Comparison of ENCODE assay signal across 1 cellular context in the genomic region with DNA sequence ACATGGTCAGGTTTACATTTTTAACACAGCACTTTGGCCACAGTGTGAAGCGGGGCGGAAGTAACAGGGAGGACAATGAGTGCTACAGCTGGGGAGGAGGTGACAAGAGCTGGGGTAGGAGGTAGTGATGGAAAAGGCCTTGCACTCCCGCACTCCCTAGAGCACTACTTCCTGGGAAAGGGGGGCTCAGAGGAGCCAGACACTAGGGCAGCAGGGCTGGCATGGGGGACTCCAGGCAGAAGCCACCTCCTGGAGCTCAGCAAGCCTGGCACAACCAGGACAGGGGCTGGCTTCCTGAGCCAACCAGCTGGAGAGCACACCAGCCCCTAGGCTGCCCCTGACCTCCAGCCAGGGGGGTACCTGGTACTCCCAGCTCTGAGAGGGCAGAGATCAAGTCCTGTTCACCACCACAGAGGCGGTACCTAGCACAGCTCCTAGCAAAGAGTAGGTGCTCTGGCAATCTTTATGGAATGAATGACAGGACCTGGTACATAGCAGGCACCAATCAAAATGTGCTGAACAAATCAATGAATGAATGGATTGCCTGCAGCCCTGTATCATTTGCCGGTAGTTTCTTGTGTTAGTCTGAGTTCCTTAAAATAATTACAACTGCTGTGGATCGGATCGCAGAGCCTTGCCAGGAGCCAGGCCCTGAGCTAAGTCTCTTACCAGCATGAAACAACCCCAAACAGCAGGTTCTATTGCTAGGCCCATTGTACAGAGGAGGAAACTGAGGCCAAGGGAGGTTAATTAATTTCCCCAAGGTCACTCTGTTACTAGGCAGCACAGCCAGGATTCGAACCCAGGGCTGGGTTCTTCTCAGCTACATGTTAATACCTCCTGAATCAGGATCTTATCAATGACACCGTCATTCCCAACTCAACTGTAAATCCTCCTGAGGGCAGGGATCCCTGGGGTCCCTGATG.
A peak's percentile ranks its signal among the peaks of the same experiment; 100 is the strongest.
TF ChIP-seq lines count a peak whose summit lies in the region.

No MANE protein-coding gene starts in this region.

TF ChIP-seq in HepG2, 621 proteins besides CTCF, POLR2A, EP300 and RAD21 (continued from another document and continues in another):
- TF ChIP-seq ZBTB8A (CRISPR knock-in tag; IDR thresholded peaks at IDR 0.05; ENCODE audit: borderline replicate concordance, low read depth) = no peak
- TF ChIP-seq NR1H2 (CRISPR knock-in tag; IDR thresholded peaks at IDR 0.05; ENCODE audit: borderline replicate concordance, low read depth) = no peak
- no peak for TF ChIP-seq ZNF326 (CRISPR knock-in tag; IDR thresholded peaks at IDR 0.05; ENCODE audit: borderline replicate concordance)
- peak; percentile 24; the same call in 1 of the 2 replicates for TF ChIP-seq FOXC1 (CRISPR knock-in tag; IDR thresholded peaks at IDR 0.05; ENCODE audit: borderline replicate concordance)
- no peak for TF ChIP-seq BRF2 (CRISPR knock-in tag; IDR thresholded peaks at IDR 0.05)
- TF ChIP-seq ZSCAN31 (CRISPR knock-in tag; IDR thresholded peaks at IDR 0.05; ENCODE audit: low read depth) = peak; percentile 61
- no peak for TF ChIP-seq NFRKB (IDR thresholded peaks at IDR 0.05)
- no peak for TF ChIP-seq ZNF484 (CRISPR knock-in tag; IDR thresholded peaks at IDR 0.05; ENCODE audit: borderline replicate concordance, low read depth)
- TF ChIP-seq ZBTB49 (CRISPR knock-in tag; IDR thresholded peaks at IDR 0.05; ENCODE audit: borderline replicate concordance) = no peak
- TF ChIP-seq, protein P1, sequence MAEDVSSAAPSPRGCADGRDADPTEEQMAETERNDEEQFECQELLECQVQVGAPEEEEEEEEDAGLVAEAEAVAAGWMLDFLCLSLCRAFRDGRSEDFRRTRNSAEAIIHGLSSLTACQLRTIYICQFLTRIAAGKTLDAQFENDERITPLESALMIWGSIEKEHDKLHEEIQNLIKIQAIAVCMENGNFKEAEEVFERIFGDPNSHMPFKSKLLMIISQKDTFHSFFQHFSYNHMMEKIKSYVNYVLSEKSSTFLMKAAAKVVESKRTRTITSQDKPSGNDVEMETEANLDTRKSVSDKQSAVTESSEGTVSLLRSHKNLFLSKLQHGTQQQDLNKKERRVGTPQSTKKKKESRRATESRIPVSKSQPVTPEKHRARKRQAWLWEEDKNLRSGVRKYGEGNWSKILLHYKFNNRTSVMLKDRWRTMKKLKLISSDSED (CRISPR knock-in tag; IDR thresholded peaks at IDR 0.05) = no peak
- no peak for TF ChIP-seq POLR2AphosphoS5 (IDR thresholded peaks at IDR 0.05; ENCODE audit: low read depth, low read length)
- no peak for TF ChIP-seq ARNT (IDR thresholded peaks at IDR 0.05)
- TF ChIP-seq, protein P2, sequence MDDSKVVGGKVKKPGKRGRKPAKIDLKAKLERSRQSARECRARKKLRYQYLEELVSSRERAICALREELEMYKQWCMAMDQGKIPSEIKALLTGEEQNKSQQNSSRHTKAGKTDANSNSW (CRISPR knock-in tag; IDR thresholded peaks at IDR 0.05; ENCODE audit: borderline replicate concordance) = no peak
- TF ChIP-seq HDAC2 (CRISPR knock-in tag; IDR thresholded peaks at IDR 0.05) = peak; percentile 50
- no peak for TF ChIP-seq ZNF382 (CRISPR knock-in tag; IDR thresholded peaks at IDR 0.05; ENCODE audit: borderline replicate concordance)
- TF ChIP-seq, protein P3, sequence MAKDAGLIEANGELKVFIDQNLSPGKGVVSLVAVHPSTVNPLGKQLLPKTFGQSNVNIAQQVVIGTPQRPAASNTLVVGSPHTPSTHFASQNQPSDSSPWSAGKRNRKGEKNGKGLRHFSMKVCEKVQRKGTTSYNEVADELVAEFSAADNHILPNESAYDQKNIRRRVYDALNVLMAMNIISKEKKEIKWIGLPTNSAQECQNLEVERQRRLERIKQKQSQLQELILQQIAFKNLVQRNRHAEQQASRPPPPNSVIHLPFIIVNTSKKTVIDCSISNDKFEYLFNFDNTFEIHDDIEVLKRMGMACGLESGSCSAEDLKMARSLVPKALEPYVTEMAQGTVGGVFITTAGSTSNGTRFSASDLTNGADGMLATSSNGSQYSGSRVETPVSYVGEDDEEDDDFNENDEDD (CRISPR knock-in tag; IDR thresholded peaks at IDR 0.05; ENCODE audit: borderline replicate concordance) = no peak
- TF ChIP-seq NR3C1 (CRISPR knock-in tag; IDR thresholded peaks at IDR 0.05) = no peak
- no peak for TF ChIP-seq ZNF674 (CRISPR knock-in tag; IDR thresholded peaks at IDR 0.05; ENCODE audit: low read depth)
- no peak for TF ChIP-seq MXI1 (IDR thresholded peaks at IDR 0.05; ENCODE audit: borderline replicate concordance, low read depth, low read length)
- TF ChIP-seq KLF11 (CRISPR knock-in tag; IDR thresholded peaks at IDR 0.05) = no peak
- TF ChIP-seq, protein P4, sequence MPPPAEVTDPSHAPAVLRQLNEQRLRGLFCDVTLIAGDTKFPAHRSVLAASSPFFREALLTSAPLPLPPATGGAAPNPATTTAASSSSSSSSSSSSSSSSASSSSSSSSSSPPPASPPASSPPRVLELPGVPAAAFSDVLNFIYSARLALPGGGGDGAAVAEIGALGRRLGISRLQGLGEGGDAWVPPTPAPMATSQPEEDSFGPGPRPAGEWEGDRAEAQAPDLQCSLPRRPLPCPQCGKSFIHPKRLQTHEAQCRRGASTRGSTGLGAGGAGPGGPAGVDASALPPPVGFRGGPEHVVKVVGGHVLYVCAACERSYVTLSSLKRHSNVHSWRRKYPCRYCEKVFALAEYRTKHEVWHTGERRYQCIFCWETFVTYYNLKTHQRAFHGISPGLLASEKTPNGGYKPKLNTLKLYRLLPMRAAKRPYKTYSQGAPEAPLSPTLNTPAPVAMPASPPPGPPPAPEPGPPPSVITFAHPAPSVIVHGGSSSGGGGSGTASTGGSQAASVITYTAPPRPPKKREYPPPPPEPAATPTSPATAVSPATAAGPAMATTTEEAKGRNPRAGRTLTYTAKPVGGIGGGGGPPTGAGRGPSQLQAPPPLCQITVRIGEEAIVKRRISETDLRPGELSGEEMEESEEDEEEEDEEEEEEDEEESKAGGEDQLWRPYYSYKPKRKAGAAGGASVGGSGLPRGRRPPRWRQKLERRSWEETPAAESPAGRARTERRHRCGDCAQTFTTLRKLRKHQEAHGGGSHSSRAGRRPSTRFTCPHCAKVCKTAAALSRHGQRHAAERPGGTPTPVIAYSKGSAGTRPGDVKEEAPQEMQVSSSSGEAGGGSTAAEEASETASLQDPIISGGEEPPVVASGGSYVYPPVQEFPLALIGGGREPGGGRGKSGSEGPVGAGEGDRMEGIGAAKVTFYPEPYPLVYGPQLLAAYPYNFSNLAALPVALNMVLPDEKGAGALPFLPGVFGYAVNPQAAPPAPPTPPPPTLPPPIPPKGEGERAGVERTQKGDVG (CRISPR knock-in tag; IDR thresholded peaks at IDR 0.05; ENCODE audit: borderline replicate concordance) = no peak
- no peak for TF ChIP-seq MEIS2 (CRISPR knock-in tag; IDR thresholded peaks at IDR 0.05)
- TF ChIP-seq HOMEZ (CRISPR knock-in tag; IDR thresholded peaks at IDR 0.05; ENCODE audit: low read depth) = no peak
- no peak for TF ChIP-seq NCOR1 (IDR thresholded peaks at IDR 0.05; ENCODE audit: borderline replicate concordance, low read length)
- peak; percentile 89; the same call in 1 of the 2 replicates for TF ChIP-seq ZBTB39 (CRISPR knock-in tag; IDR thresholded peaks at IDR 0.05)
- peak; percentile 30; the same call in 1 of the 2 replicates for TF ChIP-seq SMAD1 (CRISPR knock-in tag; IDR thresholded peaks at IDR 0.05; ENCODE audit: borderline replicate concordance, low read depth)
- no peak for TF ChIP-seq FIP1L1 (IDR thresholded peaks at IDR 0.05; ENCODE audit: borderline replicate concordance, insufficient read depth, low read depth, low read length)
- TF ChIP-seq CHD2 (IDR thresholded peaks at IDR 0.05; ENCODE audit: low read depth, low read length) = no peak
- TF ChIP-seq ELF1 (CRISPR knock-in tag; IDR thresholded peaks at IDR 0.05) = 0 out of 2 replicates have a peak, but pooled peaks have one; percentile 35
- TF ChIP-seq FUBP1 (CRISPR knock-in tag; IDR thresholded peaks at IDR 0.05; ENCODE audit: borderline replicate concordance) = no peak; the same call in 1 of the 2 replicates
- no peak for TF ChIP-seq FOXK2 (IDR thresholded peaks at IDR 0.05)
- no peak for TF ChIP-seq CREB1 (IDR thresholded peaks at IDR 0.05)
- TF ChIP-seq CREB1 (CRISPR knock-in tag; IDR thresholded peaks at IDR 0.05) = no peak
- no peak for TF ChIP-seq CHCHD3 (CRISPR knock-in tag; IDR thresholded peaks at IDR 0.05)
- TF ChIP-seq ZNF3 (CRISPR knock-in tag; IDR thresholded peaks at IDR 0.05) = no peak
- no peak for TF ChIP-seq KLF6 (CRISPR knock-in tag; IDR thresholded peaks at IDR 0.05)
- TF ChIP-seq FOXJ3 (CRISPR knock-in tag; IDR thresholded peaks at IDR 0.05; ENCODE audit: borderline replicate concordance) = no peak
- TF ChIP-seq FOXP1 (IDR thresholded peaks at IDR 0.05) = no peak
- no peak for TF ChIP-seq FOXP1 (CRISPR knock-in tag; IDR thresholded peaks at IDR 0.05)
- TF ChIP-seq NFYC (CRISPR knock-in tag; IDR thresholded peaks at IDR 0.05) = peak; percentile 61; the same call in 1 of the 2 replicates
- no peak for TF ChIP-seq RFX3 (CRISPR knock-in tag; IDR thresholded peaks at IDR 0.05)
- no peak for TF ChIP-seq ZNF605 (CRISPR knock-in tag; IDR thresholded peaks at IDR 0.05)
